Comparison of ENCODE assay signal across 27 cellular contexts in genomic region chr5:15344954-15345353, GRCh38.
"Had no signal": no experiment of that assay in that cellular context is flagged by ENCODE, and none has a peak within 500 bp of the region (broad histone marks: within the 10 kb centered on the region; RNA-seq: fewer than 3 reads in every experiment).

No MANE protein-coding gene starts in this region.

- H3K9me3 ChIP-seq: ovary, psoas muscle, thoracic aorta, thyroid gland, tibial nerve, upper lobe of left lung, vagina had no signal

- H3K4me2 ChIP-seq: neural progenitor cell, smooth muscle cell had no signal

- H3K4me1 ChIP-seq: neural progenitor cell, parathyroid adenoma, psoas muscle, stomach, thyroid gland, tibial nerve, upper lobe of left lung, vagina had no signal

- H3K36me3 ChIP-seq: neural progenitor cell, ovary, stomach, thoracic aorta, thyroid gland, tibial nerve, upper lobe of left lung, vagina had no signal

- H3K9ac ChIP-seq: neural progenitor cell, parathyroid adenoma had no signal

- H3K27me3 ChIP-seq: neural progenitor cell, ovary, stomach, thyroid gland, tibial nerve, upper lobe of left lung, vagina had no signal

- DNase-seq: naive thymus-derived CD4-positive, alpha-beta T cell; natural killer cell; occipital lobe; ovary; posterior cingulate gyrus; psoas muscle; right cardiac atrium; stimulated activated CD4-positive, alpha-beta T cell treated with anti-CD3 and anti-CD28 coated beads, Interleukin-15, amount 100 ng/mL, for 24 hours; stimulated activated CD4-positive, alpha-beta T cell treated with anti-CD3 and anti-CD28 coated beads, Interleukin-2, amount 100 ng/mL, for 24 hours; stimulated activated CD4-positive, alpha-beta T cell treated with anti-CD3 and anti-CD28 coated beads, Interleukin-2, amount 100 ng/mL, for 48 hours; stimulated activated CD4-positive, alpha-beta T cell treated with anti-CD3 and anti-CD28 coated beads, Interleukin-4, amount 100 ng/mL, for 24 hours; stimulated activated naive B cell treated with anti-CD40 and anti-IgM and Interleukin-4, amounts not matched to agents 10 μg/mL and 1 μg/mL and 100 μg/mL, for 72 hours; stimulated activated naive CD4-positive, alpha-beta T cell treated with Interleukin-2 at 50 U/mL for 16 hours; stomach; thyroid gland; trophoblast cell; upper lobe of left lung had no signal

- H3K79me2 ChIP-seq: parathyroid adenoma had no signal

- H3K27ac ChIP-seq: neural progenitor cell, ovary, parathyroid adenoma, psoas muscle, skin epidermis, stomach, thoracic aorta, thyroid gland, tibial nerve, upper lobe of left lung, vagina had no signal

- H2AFZ ChIP-seq: neural progenitor cell, parathyroid adenoma had no signal

- ATAC-seq: naive thymus-derived CD4-positive, alpha-beta T cell; natural killer cell; psoas muscle; right cardiac atrium; sciatic nerve; stimulated activated effector memory CD8-positive, alpha-beta T cell treated with anti-CD3 and anti-CD28 coated beads, Interleukin-12 subunit alpha, Interleukin-12 subunit beta, amount 100 ng/mL, for 72 hours; stimulated activated naive B cell treated with anti-CD40 and anti-IgM and Interleukin-4, amounts not matched to agents 10 μg/mL and 1 μg/mL and 100 μg/mL, for 72 hours had no signal

- FAIRE-seq: urothelium cell line had no signal

- H3K4me3 ChIP-seq: neural progenitor cell, ovary, psoas muscle, skin epidermis, smooth muscle cell, stomach, thoracic aorta, thyroid gland, tibial nerve, upper lobe of left lung, vagina had no signal
